ENCODE assay signal across 22 cellular contexts in the genomic region with DNA sequence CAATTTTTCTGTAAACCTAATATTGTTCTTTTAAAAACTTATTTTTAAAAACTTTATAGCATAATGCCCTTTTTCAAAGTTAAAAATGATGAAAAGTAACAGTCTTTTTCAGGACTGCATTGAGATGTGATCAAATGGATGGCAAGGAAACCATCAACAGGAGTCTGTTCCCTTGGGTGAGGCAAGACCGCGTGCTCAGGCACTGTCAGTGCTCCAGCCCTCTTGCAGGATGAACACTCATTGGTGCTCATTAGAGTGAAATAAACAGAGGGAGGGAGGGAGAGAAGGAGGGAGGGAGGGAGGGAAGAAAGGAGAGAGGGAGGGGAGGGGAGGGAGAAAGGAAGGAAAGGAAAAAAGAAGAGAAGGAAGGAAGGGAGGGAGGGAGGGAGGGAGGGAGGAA.
DNase-seq lines count a peak whose midpoint lies in the region; ATAC-seq, FAIRE-seq and TF ChIP-seq lines count a peak whose summit lies in the region.
"Had no signal": no experiment of that assay in that cellular context is flagged by ENCODE, and none has a peak within 500 bp of the region (broad histone marks: within the 10 kb centered on the region; RNA-seq: fewer than 3 reads in every experiment).

No MANE protein-coding gene starts in this region.

- H3K27me3 ChIP-seq in BLaER1: no peaks in the 10 kb centered on the region
- H3K27me3 ChIP-seq in keratinocyte (ENCODE audit: control insufficient read depth, extremely low read depth, insufficient read depth, low read length): peaks cover 4% of the 10 kb centered on the region

- H3K79me2 ChIP-seq in keratinocyte (ENCODE audit: control insufficient read depth, insufficient read depth, low read length): no peaks in the 10 kb centered on the region

- H2AFZ ChIP-seq in keratinocyte (ENCODE audit: control insufficient read depth, low read length): no peak overlapping the region

- CTCF ChIA-PET in HEK293T (lab: Yijun Ruan, JAX): no interaction called here

- no peaks in the 10 kb centered on the region for H3K9me1 ChIP-seq in keratinocyte (ENCODE audit: control insufficient read depth, extremely low read depth, insufficient read depth, low read length)

- POLR2A ChIA-PET in HEK293T (lab: Yijun Ruan, JAX): no interaction called here

- dilution Hi-C loops in keratinocyte (cut with MboI; ENCODE audit: extremely low pct_ligation_motif_present, low sequenced_read_pairs): no loop called here

- H3K27ac ChIP-seq in BLaER1 (no peak overlapping the region), keratinocyte (ENCODE audit: control insufficient read depth, insufficient read depth, low read length) (no peak overlapping the region)
- H3K27ac ChIP-seq: KMS-11 had no signal

- H3K4me2 ChIP-seq in BLaER1 (peak overlapping the region; percentile 49), keratinocyte (ENCODE audit: control insufficient read depth, extremely low read depth, insufficient read depth, low read depth, low read length) (peak overlapping the region; percentile 2)
- H3K4me2 ChIP-seq: KMS-11 had no signal

- DNase-seq in HEK293T (ENCODE audit: extremely low spot score): no peak
- DNase-seq in NCI-H2171 treated with DMSO at 0.1 percent for 48 hours (lab: John Stamatoyannopoulos, UW): peak; percentile 19
- DNase-seq in keratinocyte (ENCODE audit: low read depth, low spot score): no peak
- DNase-seq in T1000 (lab: John Stamatoyannopoulos, UW): no peak
- no peak for DNase-seq in NCI-H510A (lab: John Stamatoyannopoulos, UW)
- DNase-seq: CD4-positive, CD25-positive, alpha-beta regulatory T cell; EL; GDM1; H7; HFFc6; IMR-90; MM.1S; NCI-H1694 treated with DMSO at 0.1 percent for 48 hours; NCI-H2081; NCI-H524 treated with DMSO at 0.1 percent for 48 hours; RPMI8226; SHP77; T-helper 1 cell had no signal

- H3K9ac ChIP-seq in BLaER1: no peak overlapping the region
- H3K9ac ChIP-seq in keratinocyte (ENCODE audit: control insufficient read depth, extremely low read depth, insufficient read depth, low read length): no peak overlapping the region
- H3K9ac ChIP-seq: KMS-11 had no signal

- H3K4me3 ChIP-seq in BLaER1 (no peak overlapping the region), keratinocyte (ENCODE audit: control insufficient read depth in 2 of 3, extremely low read depth in 1 of 3, insufficient read depth in 2 of 3, low read depth in 1 of 3, low read length in 3 of 3) (no peak overlapping the region)
- H3K4me3 ChIP-seq: GM12878 had no signal

- H4K20me1 ChIP-seq in BLaER1 (no peaks in the 10 kb centered on the region), keratinocyte (ENCODE audit: control insufficient read depth, extremely low read depth, insufficient read depth, low read length) (no peaks in the 10 kb centered on the region)

- no peak for FAIRE-seq in keratinocyte (lab: Jason Lieb, UNC)
- FAIRE-seq: GM12878 had no signal

- TF ChIP-seq CTCF in keratinocyte (optimal IDR thresholded peaks at IDR 0.05 in 1 of 3, IDR thresholded peaks at IDR 0.05 in 1 of 3, conservative IDR thresholded peaks at IDR 0.05 in 1 of 3; ENCODE audit: extremely low read depth in 1 of 3, insufficient read depth in 2 of 3, low read length in 3 of 3): no peak

- peaks cover 70% of the 10 kb centered on the region for H3K4me1 ChIP-seq in BLaER1
- H3K4me1 ChIP-seq in keratinocyte (ENCODE audit: control insufficient read depth, extremely low read depth, insufficient read depth, low read length): peaks cover 8% of the 10 kb centered on the region

- H3K9me3 ChIP-seq in BLaER1 (peaks cover 10% of the 10 kb centered on the region), keratinocyte (ENCODE audit: control insufficient read depth, low read depth, low read length) (no peaks in the 10 kb centered on the region)

- no peaks in the 10 kb centered on the region for H3K36me3 ChIP-seq in BLaER1
- H3K36me3 ChIP-seq in keratinocyte (ENCODE audit: control insufficient read depth in 2 of 2, extremely low read depth in 1 of 2, insufficient read depth in 2 of 2, low read length in 2 of 2): no peaks in the 10 kb centered on the region

- no peak for ATAC-seq in SK-N-SH treated with all-trans-retinoic acid at 6 μM for 48 hours
- ATAC-seq: GM12878 had no signal

TF ChIP-seq in HEK293T, 16 proteins besides CTCF, POLR2A, EP300 and RAD21:
- TF ChIP-seq LEF1 (IDR thresholded peaks at IDR 0.05; ENCODE audit: borderline replicate concordance) (no peak), SUZ12 (IDR thresholded peaks at IDR 0.05) (no peak), ZNF384 (IDR thresholded peaks at IDR 0.05) (no peak), FOXM1 (IDR thresholded peaks at IDR 0.05; ENCODE audit: borderline replicate concordance) (no peak), L3MBTL2 (conservative IDR thresholded peaks at IDR 0.05) (peak; percentile 45; the same call in 1 of the 2 replicates), NFRKB (IDR thresholded peaks at IDR 0.05) (no peak)
- TF ChIP-seq, protein P1, sequence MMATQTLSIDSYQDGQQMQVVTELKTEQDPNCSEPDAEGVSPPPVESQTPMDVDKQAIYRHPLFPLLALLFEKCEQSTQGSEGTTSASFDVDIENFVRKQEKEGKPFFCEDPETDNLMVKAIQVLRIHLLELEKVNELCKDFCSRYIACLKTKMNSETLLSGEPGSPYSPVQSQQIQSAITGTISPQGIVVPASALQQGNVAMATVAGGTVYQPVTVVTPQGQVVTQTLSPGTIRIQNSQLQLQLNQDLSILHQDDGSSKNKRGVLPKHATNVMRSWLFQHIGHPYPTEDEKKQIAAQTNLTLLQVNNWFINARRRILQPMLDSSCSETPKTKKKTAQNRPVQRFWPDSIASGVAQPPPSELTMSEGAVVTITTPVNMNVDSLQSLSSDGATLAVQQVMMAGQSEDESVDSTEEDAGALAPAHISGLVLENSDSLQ (IDR thresholded peaks at IDR 0.05): no peak

TF ChIP-seq in SK-N-SH treated with all-trans-retinoic acid at 6 μM for 48 hours, 23 proteins besides CTCF, POLR2A, EP300 and RAD21:
- TF ChIP-seq ZNF8 (CRISPR knock-in tag; IDR thresholded peaks at IDR 0.05) (no peak), ARNTL (CRISPR knock-in tag; IDR thresholded peaks at IDR 0.05; ENCODE audit: borderline replicate concordance, low read depth) (no peak), ZNF70 (CRISPR knock-in tag; IDR thresholded peaks at IDR 0.05) (no peak), GLIS3 (CRISPR knock-in tag; IDR thresholded peaks at IDR 0.05) (no peak), ZFP30 (CRISPR knock-in tag; IDR thresholded peaks at IDR 0.05) (no peak), TCF4 (CRISPR knock-in tag; IDR thresholded peaks at IDR 0.05; ENCODE audit: borderline replicate concordance) (no peak), RARB (CRISPR knock-in tag; IDR thresholded peaks at IDR 0.05) (no peak), ZC3H10 (CRISPR knock-in tag; IDR thresholded peaks at IDR 0.05) (no peak), OSR1 (CRISPR knock-in tag; IDR thresholded peaks at IDR 0.05) (no peak), ZNF565 (CRISPR knock-in tag; conservative IDR thresholded peaks at IDR 0.05; ENCODE audit: low read depth) (no peak), ISL1 (CRISPR knock-in tag; IDR thresholded peaks at IDR 0.05) (no peak), ESRRG (CRISPR knock-in tag; IDR thresholded peaks at IDR 0.05) (no peak), SNAI2 (CRISPR knock-in tag; IDR thresholded peaks at IDR 0.05) (no peak), PPARA (CRISPR knock-in tag; IDR thresholded peaks at IDR 0.05; ENCODE audit: borderline replicate concordance) (no peak)
- TF ChIP-seq, protein P2, sequence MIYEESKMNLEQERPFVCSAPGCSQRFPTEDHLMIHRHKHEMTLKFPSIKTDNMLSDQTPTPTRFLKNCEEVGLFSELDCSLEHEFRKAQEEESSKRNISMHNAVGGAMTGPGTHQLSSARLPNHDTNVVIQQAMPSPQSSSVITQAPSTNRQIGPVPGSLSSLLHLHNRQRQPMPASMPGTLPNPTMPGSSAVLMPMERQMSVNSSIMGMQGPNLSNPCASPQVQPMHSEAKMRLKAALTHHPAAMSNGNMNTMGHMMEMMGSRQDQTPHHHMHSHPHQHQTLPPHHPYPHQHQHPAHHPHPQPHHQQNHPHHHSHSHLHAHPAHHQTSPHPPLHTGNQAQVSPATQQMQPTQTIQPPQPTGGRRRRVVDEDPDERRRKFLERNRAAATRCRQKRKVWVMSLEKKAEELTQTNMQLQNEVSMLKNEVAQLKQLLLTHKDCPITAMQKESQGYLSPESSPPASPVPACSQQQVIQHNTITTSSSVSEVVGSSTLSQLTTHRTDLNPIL (CRISPR knock-in tag; IDR thresholded peaks at IDR 0.05; ENCODE audit: low read depth): no peak
- TF ChIP-seq, protein P3, sequence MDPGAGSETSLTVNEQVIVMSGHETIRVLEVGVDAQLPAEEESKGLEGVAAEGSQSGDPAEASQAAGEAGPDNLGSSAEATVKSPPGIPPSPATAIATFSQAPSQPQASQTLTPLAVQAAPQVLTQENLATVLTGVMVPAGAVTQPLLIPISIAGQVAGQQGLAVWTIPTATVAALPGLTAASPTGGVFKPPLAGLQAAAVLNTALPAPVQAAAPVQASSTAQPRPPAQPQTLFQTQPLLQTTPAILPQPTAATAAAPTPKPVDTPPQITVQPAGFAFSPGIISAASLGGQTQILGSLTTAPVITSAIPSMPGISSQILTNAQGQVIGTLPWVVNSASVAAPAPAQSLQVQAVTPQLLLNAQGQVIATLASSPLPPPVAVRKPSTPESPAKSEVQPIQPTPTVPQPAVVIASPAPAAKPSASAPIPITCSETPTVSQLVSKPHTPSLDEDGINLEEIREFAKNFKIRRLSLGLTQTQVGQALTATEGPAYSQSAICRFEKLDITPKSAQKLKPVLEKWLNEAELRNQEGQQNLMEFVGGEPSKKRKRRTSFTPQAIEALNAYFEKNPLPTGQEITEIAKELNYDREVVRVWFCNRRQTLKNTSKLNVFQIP (CRISPR knock-in tag; IDR thresholded peaks at IDR 0.05; ENCODE audit: borderline replicate concordance, low read depth): no peak
